29 cellular contexts compared by ENCODE assay signal in the genomic region with DNA sequence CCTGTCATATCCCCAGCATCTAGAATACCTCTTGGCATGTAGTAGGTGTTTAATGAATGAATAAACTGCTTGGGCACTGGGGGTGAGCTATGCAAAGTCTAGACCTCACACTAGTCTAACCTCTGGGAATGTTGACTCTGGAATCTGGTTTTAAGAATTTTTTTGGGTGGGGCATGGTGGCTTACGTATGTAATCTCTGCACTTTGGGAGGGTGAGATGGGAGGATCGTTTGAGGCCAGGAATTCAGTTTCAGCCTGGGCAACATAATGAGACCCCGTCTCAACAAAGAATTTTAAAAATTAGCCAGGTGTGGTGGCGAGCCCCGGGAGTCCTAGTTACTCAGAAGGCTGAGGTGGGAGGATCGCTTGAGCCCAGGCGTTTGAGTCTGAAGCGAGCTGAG.
A peak's percentile ranks its signal among the peaks of the same experiment; 100 is the strongest.
DNase-seq lines count a peak whose midpoint lies in the region; ATAC-seq and TF ChIP-seq lines count a peak whose summit lies in the region.
"Had no signal": no experiment of that assay in that cellular context is flagged by ENCODE, and none has a peak within 500 bp of the region (broad histone marks: within the 10 kb centered on the region; RNA-seq: fewer than 3 reads in every experiment).

No MANE protein-coding gene starts in this region.

- H3K36me3 Mint-ChIP-seq in dendritic cell treated with granulocyte-macrophage colony-stimulating factor and Interleukin-4, amounts not matched to agents 40 ng/mL and 50 ng/mL, for 4 days (ENCODE audit: low read depth), result no peaks in the 10 kb centered on the region

- H3K4ac ChIP-seq in mesendoderm (ENCODE audit: low read depth, low read length), result no peak overlapping the region

- DNase-seq in DND-41, result no peak
- peak; percentile 16 for DNase-seq in mesendoderm
- DNase-seq in testis, result peak; percentile 4
- DNase-seq in osteoblast (ENCODE audit: insufficient read length, low spot score, missing footprints), result no peak
- no peak for DNase-seq in germinal center (ENCODE audit: low spot score)
- DNase-seq: CD4-positive, alpha-beta memory T cell; COR-L47; DMS79; GF-D8; GOT3; HFFc6; IMR-90; KG1; MM.1S; NCI-H1092; NCI-H1417 treated with DMSO at 0.1 percent for 48 hours; NCI-H1694 treated with DMSO at 0.1 percent for 48 hours; NCI-H2171 treated with DMSO at 0.1 percent for 48 hours; NCI-H446; NCI-H524 treated with DMSO at 0.1 percent for 48 hours; NK-92 treated with Interleukin-12 subunit alpha and Interleukin-12 subunit beta, amount 100 ng/mL, for 24 hours; PC-9; Right ventricle myocardium superior had no signal

- H2AK5ac ChIP-seq in mesendoderm (ENCODE audit: low read length), result no peak overlapping the region

- no peaks in the 10 kb centered on the region for H3K79me1 ChIP-seq in mesendoderm (ENCODE audit: low read length)

- no peak for TF ChIP-seq CTCF in DND-41 (IDR thresholded peaks at IDR 0.05; ENCODE audit: borderline replicate concordance, extremely low read depth, low read length, poor library complexity, severe bottlenecking)
- no peak for TF ChIP-seq CTCF in testis (IDR thresholded peaks at IDR 0.05)
- TF ChIP-seq CTCF in osteoblast (IDR thresholded peaks at IDR 0.05; ENCODE audit: extremely low read depth, low read depth, low read length), result no peak

- H3K9me3 ChIP-seq in DND-41 (ENCODE audit: insufficient read depth, low read length, severe bottlenecking) (no peaks in the 10 kb centered on the region), testis (no peaks in the 10 kb centered on the region), osteoblast (ENCODE audit: low read depth, low read length) (no peaks in the 10 kb centered on the region)
- H3K9me3 ChIP-seq: A549, HAP-1 had no signal

- no peaks in the 10 kb centered on the region for H3K27me3 Mint-ChIP-seq in dendritic cell treated with granulocyte-macrophage colony-stimulating factor and Interleukin-4, amounts not matched to agents 40 ng/mL and 50 ng/mL, for 4 days

- peak overlapping the region; percentile 4; the same call in 1 of the 2 replicates for H3K9ac ChIP-seq in DND-41 (ENCODE audit: low read depth, low read length)
- no peak overlapping the region for H3K9ac ChIP-seq in mesendoderm (ENCODE audit: low read length)
- H3K9ac ChIP-seq: BLaER1 treated with 17β-estradiol and CSF1 and Interleukin-3, amounts not matched to agents 10 nM and 100 nM had no signal

- no peak overlapping the region for H3K4me3 Mint-ChIP-seq in dendritic cell treated with granulocyte-macrophage colony-stimulating factor and Interleukin-4, amounts not matched to agents 40 ng/mL and 50 ng/mL, for 4 days
- H3K4me3 Mint-ChIP-seq: HFFc6 had no signal

- H2AFZ ChIP-seq in DND-41 (ENCODE audit: low read depth, low read length) (no peak overlapping the region), osteoblast (ENCODE audit: low read length) (no peak overlapping the region)
- H2AFZ ChIP-seq: PC-9 had no signal

- H2BK5ac ChIP-seq in mesendoderm (ENCODE audit: low read length), result no peak overlapping the region

- H3K36me3 ChIP-seq in DND-41 (ENCODE audit: insufficient read depth, low read length) (no peaks in the 10 kb centered on the region; the same call in 1 of the 2 replicates), mesendoderm (ENCODE audit: control insufficient read depth, insufficient read depth, low read length) (no peaks in the 10 kb centered on the region), testis (ENCODE audit: low read depth, missing control alignments) (no peaks in the 10 kb centered on the region), osteoblast (ENCODE audit: insufficient read depth, low read length) (no peaks in the 10 kb centered on the region)
- H3K36me3 ChIP-seq: BLaER1 treated with 17β-estradiol and CSF1 and Interleukin-3, amounts not matched to agents 10 nM and 100 nM; HAP-1; SJSA1 had no signal

- H2BK120ac ChIP-seq in mesendoderm (ENCODE audit: low read depth, low read length), result no peak overlapping the region

- intact Hi-C loops in dendritic cell treated with granulocyte-macrophage colony-stimulating factor and Interleukin-4, amounts not matched to agents 40 ng/mL and 50 ng/mL, for 4 days (cut with micrococcal nuclease), result no loop called here
- intact Hi-C loops in testis (cut with DNase I; ENCODE audit: low total_unique reads), result no loop called here

- no peak overlapping the region for H3K18ac ChIP-seq in mesendoderm (ENCODE audit: low read length)

- no peak overlapping the region for H2BK15ac ChIP-seq in mesendoderm (replicated peaks; ENCODE audit: low read depth)

- WGBS in mesendoderm (ENCODE audit: extremely low coverage, insufficient coverage, low lambda C conversion rate), result no CpG with 5 or more reads among the region's 8 CpGs
- WGBS in testis, 2 donors, result 72 to 79% methylated on average over 8 of the region's 8 CpGs

- H3K4me2 ChIP-seq in DND-41 (ENCODE audit: insufficient read depth, low read length) (peak overlapping the region; percentile 19; the same call in 1 of the 2 replicates), mesendoderm (ENCODE audit: low read length) (no peak overlapping the region), osteoblast (ENCODE audit: insufficient read depth, low read length) (no peak overlapping the region)
- H3K4me2 ChIP-seq: A549, PC-9 had no signal

- H3K23ac ChIP-seq in mesendoderm (ENCODE audit: low read length), result no peak overlapping the region

- H3K9me3 Mint-ChIP-seq in dendritic cell treated with granulocyte-macrophage colony-stimulating factor and Interleukin-4, amounts not matched to agents 40 ng/mL and 50 ng/mL, for 4 days, result peaks cover 2% of the 10 kb centered on the region

- H3K4me1 ChIP-seq in DND-41 (ENCODE audit: insufficient read depth, low read length), result peaks cover 61% of the 10 kb centered on the region
- H3K4me1 ChIP-seq in mesendoderm (ENCODE audit: control insufficient read depth, low read depth, low read length), result peaks cover 2% of the 10 kb centered on the region
- no peaks in the 10 kb centered on the region for H3K4me1 ChIP-seq in testis
- no peaks in the 10 kb centered on the region for H3K4me1 ChIP-seq in osteoblast (ENCODE audit: insufficient read depth, low read length)
- H3K4me1 ChIP-seq: HAP-1, SJSA1 had no signal

- no peak for TF ChIP-seq POLR2A in testis (IDR thresholded peaks at IDR 0.05)

- H3K79me2 ChIP-seq in DND-41 (ENCODE audit: insufficient read depth, low read length) (peaks cover 54% of the 10 kb centered on the region), mesendoderm (ENCODE audit: control insufficient read depth, insufficient read depth, low read length) (no peaks in the 10 kb centered on the region), osteoblast (ENCODE audit: insufficient read depth, low read length) (no peaks in the 10 kb centered on the region)

- H4K8ac ChIP-seq in mesendoderm (ENCODE audit: low read depth, low read length), result no peak overlapping the region

- H3K27me3 ChIP-seq in DND-41 (ENCODE audit: insufficient read depth, low read length, poor library complexity) (no peaks in the 10 kb centered on the region), mesendoderm (ENCODE audit: insufficient read depth, low read length, poor library complexity) (no peaks in the 10 kb centered on the region), testis (no peaks in the 10 kb centered on the region), osteoblast (ENCODE audit: insufficient read depth, low read length) (no peaks in the 10 kb centered on the region)
- H3K27me3 ChIP-seq: BLaER1 treated with 17β-estradiol and CSF1 and Interleukin-3, amounts not matched to agents 10 nM and 100 nM; SJSA1 had no signal

- H3K4me3 ChIP-seq in DND-41 (ENCODE audit: low read depth in 1 of 2, low read length in 2 of 2), result no peak overlapping the region
- no peak overlapping the region for H3K4me3 ChIP-seq in mesendoderm (ENCODE audit: low read length)
- H3K4me3 ChIP-seq in testis, result no peak overlapping the region
- no peak overlapping the region for H3K4me3 ChIP-seq in osteoblast (ENCODE audit: insufficient read depth, low read length)
- H3K4me3 ChIP-seq: A549; BLaER1 treated with 17β-estradiol and CSF1 and Interleukin-3, amounts not matched to agents 10 nM and 100 nM; HAP-1; PC-9; SJSA1 had no signal

- H4K20me1 ChIP-seq in DND-41 (ENCODE audit: insufficient read depth, low read length), result no peaks in the 10 kb centered on the region
- H4K20me1 ChIP-seq in osteoblast (ENCODE audit: insufficient read depth, low read length), result no peaks in the 10 kb centered on the region
- H4K20me1 ChIP-seq: BLaER1 treated with 17β-estradiol and CSF1 and Interleukin-3, amounts not matched to agents 10 nM and 100 nM had no signal

- peak overlapping the region; percentile 95 for H3K27ac Mint-ChIP-seq in dendritic cell treated with granulocyte-macrophage colony-stimulating factor and Interleukin-4, amounts not matched to agents 40 ng/mL and 50 ng/mL, for 4 days
- H3K27ac Mint-ChIP-seq: HFFc6 had no signal

- ATAC-seq in DND-41 (ENCODE audit: insufficient read depth, low read depth) (no peak), HG02610 (IDR thresholded peaks at IDR 0.05; ENCODE audit: unreplicated experiment) (no peak)

- no peak overlapping the region for H3K56ac ChIP-seq in mesendoderm (ENCODE audit: low read length)

- H3K27ac ChIP-seq in DND-41 (ENCODE audit: low read length) (0 out of 2 replicates have a peak overlapping the region, but pooled peaks have one; percentile 1), mesendoderm (ENCODE audit: low read depth, low read length) (no peak overlapping the region), testis (no peak overlapping the region), osteoblast (ENCODE audit: low read depth, low read length) (no peak overlapping the region)
- H3K27ac ChIP-seq: A549; BLaER1 treated with 17β-estradiol and CSF1 and Interleukin-3, amounts not matched to agents 10 nM and 100 nM; PC-9; SJSA1 had no signal

- H3K4me1 Mint-ChIP-seq in dendritic cell treated with granulocyte-macrophage colony-stimulating factor and Interleukin-4, amounts not matched to agents 40 ng/mL and 50 ng/mL, for 4 days (ENCODE audit: low read depth), result peaks cover 27% of the 10 kb centered on the region

- no peak overlapping the region for H4K5ac ChIP-seq in mesendoderm (ENCODE audit: low read length)

Comparison
In these comparisons a context has a peak if more than half of its experiments do, and no peak if none do; other contexts are left out.
1. DNase-seq: peak in mesendoderm (single experiment) and testis (single experiment); none in DND-41 (single experiment), osteoblast (single experiment) and germinal center (single experiment).